11 cellular contexts compared by ENCODE assay signal in genomic region chr3:13537926-13538325, GRCh38. TPM values are rescaled to one million over a fixed set of nuclear protein-coding genes. Genes with fewer than 3 reads are reported as not detected.
DNase-seq lines count a peak whose midpoint lies in the region; ATAC-seq, FAIRE-seq and TF ChIP-seq lines count a peak whose summit lies in the region.
"Had no signal": no experiment of that assay in that cellular context is flagged by ENCODE, and none has a peak within 500 bp of the region (broad histone marks: within the 10 kb centered on the region; RNA-seq: fewer than 3 reads in every experiment).

No MANE protein-coding gene starts in this region.

- DNase-seq in 8988T (peak; percentile 76), HPDE6-E6E7 (ENCODE audit: extremely low spot score) (peak; percentile 26), astrocyte (ENCODE audit: low read depth) (peak; percentile 96), kidney (peak; percentile 32), lower lobe of right lung (no peak), transverse colon (no peak)
- DNase-seq: NCI-H526 had no signal

- no peak for TF ChIP-seq EP300 in transverse colon (IDR thresholded peaks at IDR 0.05; ENCODE audit: low read depth)

- TF ChIP-seq POLR2A in transverse colon (IDR thresholded peaks at IDR 0.05) = no peak

- peaks cover 6% of the 10 kb centered on the region for H3K36me3 Mint-ChIP-seq in astrocyte (ENCODE audit: low read depth, unreplicated experiment)

- H3K9me3 ChIP-seq in astrocyte (ENCODE audit: insufficient read depth, low read depth, low read length) = no peaks in the 10 kb centered on the region
- H3K9me3 ChIP-seq in kidney (ENCODE audit: control insufficient read depth in 1 of 2, low read length in 2 of 2) = peaks cover 0 to 2% of the 10 kb centered on the region in 2 donors
- H3K9me3 ChIP-seq in lower lobe of right lung = peaks cover 6% of the 10 kb centered on the region
- H3K9me3 ChIP-seq in transverse colon = no peaks in the 10 kb centered on the region

- H3K27me3 ChIP-seq in astrocyte (ENCODE audit: insufficient read depth, low read length) (no peaks in the 10 kb centered on the region), lower lobe of right lung (ENCODE audit: low read depth) (no peaks in the 10 kb centered on the region), transverse colon (no peaks in the 10 kb centered on the region)
- H3K27me3 ChIP-seq: BLaER1 treated with 17β-estradiol and CSF1 and Interleukin-3, amounts not matched to agents 10 nM and 100 nM had no signal

- H3K9ac ChIP-seq in astrocyte (ENCODE audit: low read length) = peak overlapping the region; percentile 39
- H3K9ac ChIP-seq in kidney (ENCODE audit: low read length in 2 of 2) = no peak overlapping the region
- H3K9ac ChIP-seq: BLaER1 treated with 17β-estradiol and CSF1 and Interleukin-3, amounts not matched to agents 10 nM and 100 nM had no signal

- peaks cover 50% of the 10 kb centered on the region for H3K4me1 ChIP-seq in astrocyte (ENCODE audit: insufficient read depth, low read length)
- no peaks in the 10 kb centered on the region for H3K4me1 ChIP-seq in kidney (ENCODE audit: control insufficient read depth in 1 of 2, insufficient read depth in 1 of 2, low read depth in 1 of 2, low read length in 2 of 2)
- no peaks in the 10 kb centered on the region for H3K4me1 ChIP-seq in lower lobe of right lung
- peaks cover 0 to 3% (median 1%) of the 10 kb centered on the region in 4 donors for H3K4me1 ChIP-seq in transverse colon

- H3K9me3 Mint-ChIP-seq in astrocyte (ENCODE audit: unreplicated experiment) = peaks cover 9% of the 10 kb centered on the region

- ATAC-seq in lower lobe of right lung (no peak), HG03025 (IDR thresholded peaks at IDR 0.05; ENCODE audit: low FRiP score, unreplicated experiment) (no peak), HG03442 (IDR thresholded peaks at IDR 0.05; ENCODE audit: unreplicated experiment) (no peak)

- FAIRE-seq in astrocyte (lab: Jason Lieb, UNC) = peak; percentile 88
- FAIRE-seq in kidney (lab: Jason Lieb, UNC) = no peak

- H3K4me2 ChIP-seq in astrocyte (ENCODE audit: low read length) = peak overlapping the region; percentile 35

- TF ChIP-seq CTCF in astrocyte (IDR thresholded peaks at IDR 0.05; ENCODE audit: insufficient read depth, low read depth, low read length) (no peak), kidney (IDR thresholded peaks at IDR 0.05; ENCODE audit: borderline replicate concordance, extremely low read depth, insufficient read depth) (no peak), lower lobe of right lung (IDR thresholded peaks at IDR 0.05) (no peak), transverse colon (IDR thresholded peaks at IDR 0.05) (no peak)

- 56 to 66% methylated on average over 5 to 6 of the region's 6 CpGs for WGBS in transverse colon (ENCODE audit: low coverage in 1 of 2), 2 donors

- in situ Hi-C loops in transverse colon (cut with MboI; ENCODE audit: low pct_ligation_motif_present in 1 of 4, low pct_unique_long_range_greater_than_20kb in 1 of 4, low sequenced_read_pairs in 3 of 4) = no loop called here

- no peak overlapping the region for H2AFZ ChIP-seq in astrocyte (ENCODE audit: low read depth, low read length)

- H3K4me1 Mint-ChIP-seq in astrocyte (ENCODE audit: low read depth, unreplicated experiment) = peaks cover 15% of the 10 kb centered on the region

- peak overlapping the region; percentile 47 for H3K27ac Mint-ChIP-seq in astrocyte (ENCODE audit: unreplicated experiment)

- H4K20me1 ChIP-seq in astrocyte (ENCODE audit: insufficient read depth, low read length) = no peaks in the 10 kb centered on the region
- H4K20me1 ChIP-seq: BLaER1 treated with 17β-estradiol and CSF1 and Interleukin-3, amounts not matched to agents 10 nM and 100 nM had no signal

- H3K79me2 ChIP-seq in astrocyte (ENCODE audit: insufficient read depth, low read length) = no peaks in the 10 kb centered on the region

- H3K4me3 ChIP-seq in astrocyte (ENCODE audit: insufficient read depth, low read depth, low read length) = no peak overlapping the region
- H3K4me3 ChIP-seq in kidney (ENCODE audit: low read length in 2 of 2) = no peak overlapping the region
- H3K4me3 ChIP-seq in lower lobe of right lung = no peak overlapping the region
- H3K4me3 ChIP-seq in transverse colon = no peak overlapping the region
- H3K4me3 ChIP-seq: BLaER1 treated with 17β-estradiol and CSF1 and Interleukin-3, amounts not matched to agents 10 nM and 100 nM had no signal

- peak overlapping the region; percentile 83 for H3K27ac ChIP-seq in astrocyte (ENCODE audit: low read depth, low read length)
- no peak overlapping the region for H3K27ac ChIP-seq in kidney (ENCODE audit: low read depth in 2 of 2, low read length in 2 of 2)
- no peak overlapping the region for H3K27ac ChIP-seq in lower lobe of right lung
- H3K27ac ChIP-seq in transverse colon = peak overlapping the region in 2 of 4 donors; percentile 6 to 15
- H3K27ac ChIP-seq: VCaP had no signal

- H3K36me3 ChIP-seq in astrocyte (ENCODE audit: insufficient read depth, low read length) (no peaks in the 10 kb centered on the region), kidney (ENCODE audit: control insufficient read depth in 1 of 2, insufficient read depth in 2 of 2, low read length in 2 of 2) (no peaks in the 10 kb centered on the region), lower lobe of right lung (no peaks in the 10 kb centered on the region), transverse colon (no peaks in the 10 kb centered on the region)
- H3K36me3 ChIP-seq: BLaER1 treated with 17β-estradiol and CSF1 and Interleukin-3, amounts not matched to agents 10 nM and 100 nM had no signal

- intact Hi-C loops in kidney (cut with DNase I) = no loop called here
- intact Hi-C loops in lower lobe of right lung (cut with DNase I) = no loop called here
- intact Hi-C loops in transverse colon (cut with DNase I; ENCODE audit: low total_unique reads) = no loop called here

- peaks cover 14% of the 10 kb centered on the region for H3K27me3 Mint-ChIP-seq in astrocyte (ENCODE audit: low read depth, unreplicated experiment)

- H3K4me3 Mint-ChIP-seq in astrocyte (ENCODE audit: unreplicated experiment) = peak overlapping the region; percentile 35

RNA-seq across cellular contexts. Expression of gene FBLN2, which starts 11.0 kb away (rescaled TPM):
- total RNA-seq in astrocyte (36.6 and 57.3 TPM in 2 replicates), kidney (43.4 TPM), lower lobe of right lung (40.8 TPM), transverse colon (10 to 100 TPM; 23.0 to 51.5 (median 31.4) TPM)
- 3.2 TPM for polyA plus RNA-seq in kidney (ENCODE audit: insufficient read depth, low read depth, low replicate concordance)

RNA-seq across cellular contexts. Expression of gene HDAC11, which starts 57.8 kb away (rescaled TPM):
- total RNA-seq in astrocyte (8.6 and 9.5 TPM in 2 replicates), kidney (28.3 TPM), lower lobe of right lung (18.2 TPM), transverse colon (10 to 100 TPM; 19.8 to 44.0 (median 27.1) TPM)
- 43.7 TPM for polyA plus RNA-seq in kidney (ENCODE audit: insufficient read depth, low read depth, low replicate concordance)

Comparison
In these comparisons a context has a peak if more than half of its experiments do, and no peak if none do; other contexts are left out.
1. DNase-seq: peak in 8988T (single experiment), HPDE6-E6E7 (single experiment), astrocyte (single experiment) and kidney (single experiment); none in lower lobe of right lung (single experiment) and transverse colon (single experiment).